8 cellular contexts compared by ENCODE assay signal in genomic region chr11:65890324-65891179, GRCh38. TPM values are rescaled to one million over a fixed set of nuclear protein-coding genes. Genes with fewer than 3 reads are reported as not detected.
DNase-seq lines count a peak whose midpoint lies in the region; ATAC-seq, FAIRE-seq and TF ChIP-seq lines count a peak whose summit lies in the region.

Gene CCDC85B (plus strand): TSS chr11:65890673. CDS start chr11:65890784, 111 bp downstream.

- H3K9me1 ChIP-seq in keratinocyte (ENCODE audit: control insufficient read depth, extremely low read depth, insufficient read depth, low read length), result no peaks in the 10 kb centered on the region

- peaks cover 17 to 40% of the 10 kb centered on the region in 2 experiments for H3K36me3 ChIP-seq in keratinocyte (ENCODE audit: control insufficient read depth in 2 of 2, extremely low read depth in 1 of 2, insufficient read depth in 2 of 2, low read length in 2 of 2)

- TF ChIP-seq CTCF in AG09319 (IDR thresholded peaks at IDR 0.05; ENCODE audit: low read depth, low read length) (no peak), keratinocyte (optimal IDR thresholded peaks at IDR 0.05 in 1 of 3, IDR thresholded peaks at IDR 0.05 in 1 of 3, conservative IDR thresholded peaks at IDR 0.05 in 1 of 3; ENCODE audit: extremely low read depth in 1 of 3, insufficient read depth in 2 of 3, low read length in 3 of 3) (no peak)

- H3K27ac Mint-ChIP-seq in central memory CD8-positive, alpha-beta T cell (ENCODE audit: low read depth), result peak within 1 kb of the TSS; percentile 94

- peak within 1 kb of the TSS; percentile 84 for H3K4me2 ChIP-seq in keratinocyte (ENCODE audit: control insufficient read depth, extremely low read depth, insufficient read depth, low read depth, low read length)

- peak; percentile 93 for DNase-seq in AG09319 (ENCODE audit: extremely low read depth, low read depth)
- peak; percentile 82 for DNase-seq in NCI-H510A (lab: John Stamatoyannopoulos, UW)
- DNase-seq in activated CD4-positive, CD25-positive, alpha-beta regulatory T cell treated with anti-CD3 and anti-CD28 coated beads, Interleukin-2, amount 50 U/mL, for 72 hours, result peak; percentile 98
- DNase-seq in central memory CD8-positive, alpha-beta T cell (ENCODE audit: low spot score in 2 of 2), result peak; percentile 98
- DNase-seq in keratinocyte (ENCODE audit: low read depth, low spot score), result no peak
- DNase-seq in stimulated activated CD4-positive, alpha-beta T cell treated with anti-CD3 and anti-CD28 coated beads, Interleukin-12 subunit alpha, Interleukin-12 subunit beta, amount 100 ng/mL, for 48 hours (ENCODE audit: low read depth in 2 of 3, low spot score in 1 of 3), result peak; percentile 96 to 98 (median 97)

- peaks cover 40% of the 10 kb centered on the region for H3K79me2 ChIP-seq in keratinocyte (ENCODE audit: control insufficient read depth, insufficient read depth, low read length)

- H2AFZ ChIP-seq in keratinocyte (ENCODE audit: control insufficient read depth, low read length), result no peak within 1 kb of the TSS

- H3K4me3 ChIP-seq in keratinocyte (ENCODE audit: control insufficient read depth in 2 of 3, extremely low read depth in 1 of 3, insufficient read depth in 2 of 3, low read depth in 1 of 3, low read length in 3 of 3), result peak within 1 kb of the TSS; percentile 42 to 91 (median 55)

- H4K20me1 ChIP-seq in keratinocyte (ENCODE audit: control insufficient read depth, extremely low read depth, insufficient read depth, low read length), result peaks cover 28% of the 10 kb centered on the region

- H3K4me1 Mint-ChIP-seq in central memory CD8-positive, alpha-beta T cell, result peaks cover 55% of the 10 kb centered on the region

- dilution Hi-C loops in keratinocyte (cut with MboI; ENCODE audit: extremely low pct_ligation_motif_present, low sequenced_read_pairs), result no loop called here

- peak within 1 kb of the TSS; percentile 84 for H3K4me3 Mint-ChIP-seq in central memory CD8-positive, alpha-beta T cell

- no peak for FAIRE-seq in keratinocyte (lab: Jason Lieb, UNC)

- H3K36me3 Mint-ChIP-seq in central memory CD8-positive, alpha-beta T cell (ENCODE audit: insufficient read depth), result peaks cover 19% of the 10 kb centered on the region

- H3K27me3 Mint-ChIP-seq in central memory CD8-positive, alpha-beta T cell, result no peaks in the 10 kb centered on the region

- no peaks in the 10 kb centered on the region for H3K9me3 Mint-ChIP-seq in central memory CD8-positive, alpha-beta T cell

- no peaks in the 10 kb centered on the region for H3K9me3 ChIP-seq in keratinocyte (ENCODE audit: control insufficient read depth, low read depth, low read length)

- no peaks in the 10 kb centered on the region for H3K27me3 ChIP-seq in keratinocyte (ENCODE audit: control insufficient read depth, extremely low read depth, insufficient read depth, low read length)

- peak within 1 kb of the TSS; percentile 75 for H3K9ac ChIP-seq in keratinocyte (ENCODE audit: control insufficient read depth, extremely low read depth, insufficient read depth, low read length)

- peak within 1 kb of the TSS; percentile 70 for H3K27ac ChIP-seq in keratinocyte (ENCODE audit: control insufficient read depth, insufficient read depth, low read length)

- peaks cover 53% of the 10 kb centered on the region for H3K4me1 ChIP-seq in keratinocyte (ENCODE audit: control insufficient read depth, extremely low read depth, insufficient read depth, low read length)

- peak; percentile 54 for ATAC-seq in GM19035 (IDR thresholded peaks at IDR 0.05; ENCODE audit: unreplicated experiment)
- peak; percentile 56 for ATAC-seq in HG03354 (IDR thresholded peaks at IDR 0.05; ENCODE audit: poor library complexity, severe bottlenecking, unreplicated experiment)
- ATAC-seq in central memory CD8-positive, alpha-beta T cell (replicated peaks; ENCODE audit: extremely low read depth, poor library complexity, severe bottlenecking), result peak; percentile 65

RNA-seq across cellular contexts. Expression of gene CCDC85B, which starts in this region (rescaled TPM):
- polyA plus RNA-seq in keratinocyte, result 4.1 to 6.8 TPM (median 6.0 TPM) in 3 replicates
- 3.4 TPM for polyA plus RNA-seq in keratinocyte (2011; ENCODE audit: low read depth)
- polyA plus RNA-seq in keratinocyte (2011; cell fraction: cytosol; rRNA removed), result 2.0 and 12.5 TPM in 2 replicates
- polyA plus RNA-seq in keratinocyte (2011; cell fraction: nucleus; rRNA removed), result 2.0 and 4.4 TPM in 2 replicates
- 18.1 and 48.7 TPM in 2 replicates for polyA plus RNA-seq in keratinocyte (2012; ENCODE audit: low replicate concordance)
- polyA minus RNA-seq in keratinocyte, result 0.30 to 1.3 TPM in 2 of 3 replicates, not detected in the other
- polyA minus RNA-seq in keratinocyte (2011; cell fraction: cytosol; rRNA and poly(A)+ RNA removed), result 35.3 TPM
- 2.5 and 5.2 TPM in 2 replicates for polyA minus RNA-seq in keratinocyte (2011; cell fraction: nucleus; rRNA and poly(A)+ RNA removed)
